Comparison of ENCODE assay signal across 9 cellular contexts in the genomic region with DNA sequence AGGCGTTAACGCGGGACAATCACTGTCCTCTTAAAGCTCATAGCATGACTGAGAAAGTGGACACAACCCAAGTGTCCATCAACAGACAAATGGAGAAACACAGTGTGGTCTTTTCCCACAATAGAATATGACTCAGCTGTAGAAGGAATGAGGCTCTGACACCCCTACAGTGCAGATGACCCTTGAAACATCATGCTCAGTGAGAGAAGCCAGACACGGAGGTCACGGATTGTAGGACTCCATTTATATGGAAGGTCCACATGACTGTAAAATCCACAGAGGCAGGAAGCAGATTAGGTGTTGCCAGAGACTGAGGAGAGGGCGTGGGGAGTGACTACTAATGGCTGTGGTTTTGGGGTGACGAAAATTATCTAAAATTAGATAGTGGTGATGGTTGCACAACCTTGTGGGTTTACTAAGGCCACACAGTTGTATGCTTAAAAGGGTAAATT. TPM values are rescaled to one million over a fixed set of nuclear protein-coding genes. Genes with fewer than 3 reads are reported as not detected.
DNase-seq lines count a peak whose midpoint lies in the region; ATAC-seq and TF ChIP-seq lines count a peak whose summit lies in the region.
"Had no signal": no experiment of that assay in that cellular context is flagged by ENCODE, and none has a peak within 500 bp of the region (broad histone marks: within the 10 kb centered on the region; RNA-seq: fewer than 3 reads in every experiment).

No MANE protein-coding gene starts in this region.

- no peaks in the 10 kb centered on the region for H3K36me3 ChIP-seq in breast epithelium
- H3K36me3 ChIP-seq in BE2C = no peaks in the 10 kb centered on the region

- peak; percentile 82 for DNase-seq in MCF 10A (ENCODE audit: unreplicated experiment)
- no peak for DNase-seq in breast epithelium (ENCODE audit: low spot score in 2 of 2)
- DNase-seq in MV-4-11 (lab: John Stamatoyannopoulos, UW) = peak; percentile 97
- no peak for DNase-seq in chondrocyte (ENCODE audit: low spot score)
- no peak for DNase-seq in stimulated activated naive B cell treated with anti-CD40 and anti-IgM and Interleukin-4, amounts not matched to agents 10 μg/mL and 1 μg/mL and 100 μg/mL, for 72 hours
- no peak for DNase-seq in BE2C
- no peak for DNase-seq in GOT3 (lab: John Stamatoyannopoulos, UW)
- DNase-seq: stimulated activated CD4-positive, alpha-beta T cell treated with anti-CD3 and anti-CD28 coated beads, Interleukin-4, amount 100 ng/mL, for 24 hours had no signal

- BruUV-seq in MCF 10A (replicated peaks; lab: Mats Ljungman, UMichigan) = no TSS peak

- ATAC-seq in stimulated activated naive B cell treated with anti-CD40 and anti-IgM and Interleukin-4, amounts not matched to agents 10 μg/mL and 1 μg/mL and 100 μg/mL, for 72 hours (replicated peaks) = peak; percentile 67 to 79
- ATAC-seq in HG02642 (IDR thresholded peaks at IDR 0.05; ENCODE audit: poor library complexity, unreplicated experiment) = no peak

- H3K27me3 Mint-ChIP-seq in MCF 10A (ENCODE audit: insufficient read depth, unreplicated experiment) = peaks cover 1% of the 10 kb centered on the region
- H3K27me3 Mint-ChIP-seq in chondrocyte (ENCODE audit: low read depth) = no peaks in the 10 kb centered on the region
- H3K27me3 Mint-ChIP-seq in stimulated activated naive B cell treated with anti-CD40 and anti-IgM and Interleukin-4, amounts not matched to agents 10 μg/mL and 1 μg/mL and 100 μg/mL, for 72 hours = peaks cover 0 to 10% of the 10 kb centered on the region in 2 donors

- H3K9me3 ChIP-seq in breast epithelium (no peaks in the 10 kb centered on the region), BE2C (no peaks in the 10 kb centered on the region)

- H3K9me3 Mint-ChIP-seq in MCF 10A (ENCODE audit: unreplicated experiment) (no peaks in the 10 kb centered on the region), chondrocyte (ENCODE audit: low read depth) (no peaks in the 10 kb centered on the region)
- H3K9me3 Mint-ChIP-seq in stimulated activated naive B cell treated with anti-CD40 and anti-IgM and Interleukin-4, amounts not matched to agents 10 μg/mL and 1 μg/mL and 100 μg/mL, for 72 hours = peaks cover 3 to 6% of the 10 kb centered on the region in 2 donors

- no peak for TF ChIP-seq POLR2A in breast epithelium (IDR thresholded peaks at IDR 0.05)

- intact Hi-C loops in MCF 10A (cut with micrococcal nuclease) (no loop called here), breast epithelium (cut with DNase I; ENCODE audit: low total_unique reads) (no loop called here)

- peaks cover 12% of the 10 kb centered on the region for H3K4me1 Mint-ChIP-seq in MCF 10A (ENCODE audit: insufficient read depth, unreplicated experiment)
- peaks cover 14% of the 10 kb centered on the region for H3K4me1 Mint-ChIP-seq in chondrocyte (ENCODE audit: low read depth)
- H3K4me1 Mint-ChIP-seq in stimulated activated naive B cell treated with anti-CD40 and anti-IgM and Interleukin-4, amounts not matched to agents 10 μg/mL and 1 μg/mL and 100 μg/mL, for 72 hours = peaks cover 13 to 22% of the 10 kb centered on the region in 2 donors

- H3K27ac ChIP-seq in breast epithelium = no peak overlapping the region

- H3K36me3 Mint-ChIP-seq in MCF 10A (ENCODE audit: insufficient read depth, unreplicated experiment) (no peaks in the 10 kb centered on the region), chondrocyte (ENCODE audit: low read depth) (no peaks in the 10 kb centered on the region)
- H3K36me3 Mint-ChIP-seq in stimulated activated naive B cell treated with anti-CD40 and anti-IgM and Interleukin-4, amounts not matched to agents 10 μg/mL and 1 μg/mL and 100 μg/mL, for 72 hours = peaks cover 3 to 10% of the 10 kb centered on the region in 2 donors

- H3K4me3 ChIP-seq in breast epithelium (no peak overlapping the region), BE2C (ENCODE audit: low read depth, low read length) (no peak overlapping the region)

- POLR2A ChIA-PET in MCF 10A (lab: Yijun Ruan, JAX) = interaction anchor here (1.2 kb wide), 1 partner anchor 19 kb away, joined by 3 read pairs; no protein-coding TSS in a partner anchor

- H3K4me3 Mint-ChIP-seq in MCF 10A (ENCODE audit: unreplicated experiment) (peak overlapping the region; percentile 2), chondrocyte (ENCODE audit: unreplicated experiment) (no peak overlapping the region)
- peak overlapping the region in 1 of 2 donors; percentile 17 for H3K4me3 Mint-ChIP-seq in stimulated activated naive B cell treated with anti-CD40 and anti-IgM and Interleukin-4, amounts not matched to agents 10 μg/mL and 1 μg/mL and 100 μg/mL, for 72 hours

- CTCF ChIA-PET in MCF 10A (lab: Yijun Ruan, JAX) = interaction anchor here (1.5 kb wide), 1 partner anchor 23 kb away, joined by 5 read pairs; no protein-coding TSS in a partner anchor

- peak overlapping the region; percentile 47 for H3K27ac Mint-ChIP-seq in MCF 10A (ENCODE audit: low read depth, unreplicated experiment)
- peak overlapping the region; percentile 32 for H3K27ac Mint-ChIP-seq in chondrocyte (ENCODE audit: unreplicated experiment)
- peak overlapping the region; percentile 77 for H3K27ac Mint-ChIP-seq in stimulated activated naive B cell treated with anti-CD40 and anti-IgM and Interleukin-4, amounts not matched to agents 10 μg/mL and 1 μg/mL and 100 μg/mL, for 72 hours

- H3K4me1 ChIP-seq in breast epithelium = peaks cover 0 to 2% of the 10 kb centered on the region in 2 donors
- H3K4me1 ChIP-seq in BE2C = no peaks in the 10 kb centered on the region

- no peak for TF ChIP-seq CTCF in MCF 10A (IDR thresholded peaks at IDR 0.05; ENCODE audit: unreplicated experiment)
- TF ChIP-seq CTCF in breast epithelium (IDR thresholded peaks at IDR 0.05) = no peak
- TF ChIP-seq CTCF in chondrocyte (IDR thresholded peaks at IDR 0.05) = no peak
- TF ChIP-seq CTCF in BE2C (IDR thresholded peaks at IDR 0.05; ENCODE audit: low read depth, low read length) = no peak

- no peaks in the 10 kb centered on the region for H3K27me3 ChIP-seq in breast epithelium
- no peaks in the 10 kb centered on the region for H3K27me3 ChIP-seq in BE2C

RNA-seq across cellular contexts. Expression of a gene that starts 6.1 kb away (rescaled TPM):
- total RNA-seq in MCF 10A (2022) = 10.5 and 27.4 TPM in 2 replicates
- total RNA-seq in breast epithelium = 10 to 100 TPM in 2 of 3 donors, 1 to 10 TPM in 1; 9.8 to 12.5 (median 10.4) TPM
- total RNA-seq in chondrocyte = 13.0 to 21.5 TPM (median 19.0 TPM) in 3 replicates
- polyA plus RNA-seq in BE2C (2012; ENCODE audit: insufficient read depth, insufficient read length, low read depth) = 15.3 TPM

Comparison
In these comparisons a context has a peak if more than half of its experiments do, and no peak if none do; other contexts are left out.
1. DNase-seq: peak in MCF 10A (single experiment) and MV-4-11 (single experiment); none in breast epithelium (0 of 2), chondrocyte (single experiment), stimulated activated naive B cell treated with anti-CD40 and anti-IgM and Interleukin-4, amounts not matched to agents 10 μg/mL and 1 μg/mL and 100 μg/mL, for 72 hours (single experiment), BE2C (single experiment) and GOT3 (single experiment).
2. Peak in every context shown above with its lines, with median percentiles within 50 percentile points of each other: H3K27ac Mint-ChIP-seq.